Comparison of ENCODE assay signal across 1 cellular context in genomic region chr2:161158882-161159281, GRCh38.
TF ChIP-seq lines count a peak whose summit lies in the region.

No MANE protein-coding gene starts in this region.

TF ChIP-seq in HCT116, 20 proteins besides CTCF, POLR2A, EP300 and RAD21:
- TF ChIP-seq POLR2AphosphoS5 (IDR thresholded peaks at IDR 0.05; ENCODE audit: low read depth, low read length) (no peak), CBX3 (IDR thresholded peaks at IDR 0.05; ENCODE audit: low read depth) (no peak), TCF7L2 (IDR thresholded peaks at IDR 0.05; ENCODE audit: borderline replicate concordance, extremely low read depth, insufficient read depth, insufficient read length) (no peak), EZH2 (IDR thresholded peaks at IDR 0.05) (no peak), SP1 (IDR thresholded peaks at IDR 0.05; ENCODE audit: low read depth) (no peak), YY1 (IDR thresholded peaks at IDR 0.05; ENCODE audit: extremely low read depth, insufficient replicate concordance, low read depth, low read length) (no peak), EGR1 (IDR thresholded peaks at IDR 0.05; ENCODE audit: low read depth) (no peak), JUND (IDR thresholded peaks at IDR 0.05) (no peak), ZFX (IDR thresholded peaks at IDR 0.05) (no peak), FOSL1 (IDR thresholded peaks at IDR 0.05; ENCODE audit: low read depth) (no peak), ZNF274 (IDR thresholded peaks at IDR 0.05; ENCODE audit: low read depth, low read length) (no peak), CEBPB (IDR thresholded peaks at IDR 0.05; ENCODE audit: low read depth) (no peak), SRF (IDR thresholded peaks at IDR 0.05; ENCODE audit: low read depth) (no peak), ATF3 (IDR thresholded peaks at IDR 0.05) (no peak), EZH2phosphoT487 (IDR thresholded peaks at IDR 0.05; ENCODE audit: borderline replicate concordance) (no peak), SIN3A (IDR thresholded peaks at IDR 0.05; ENCODE audit: low read depth) (no peak), ELF1 (IDR thresholded peaks at IDR 0.05; ENCODE audit: borderline replicate concordance, low read depth) (no peak)
- TF ChIP-seq, protein P1, sequence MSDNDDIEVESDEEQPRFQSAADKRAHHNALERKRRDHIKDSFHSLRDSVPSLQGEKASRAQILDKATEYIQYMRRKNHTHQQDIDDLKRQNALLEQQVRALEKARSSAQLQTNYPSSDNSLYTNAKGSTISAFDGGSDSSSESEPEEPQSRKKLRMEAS (IDR thresholded peaks at IDR 0.05) = no peak
- TF ChIP-seq, protein P2, sequence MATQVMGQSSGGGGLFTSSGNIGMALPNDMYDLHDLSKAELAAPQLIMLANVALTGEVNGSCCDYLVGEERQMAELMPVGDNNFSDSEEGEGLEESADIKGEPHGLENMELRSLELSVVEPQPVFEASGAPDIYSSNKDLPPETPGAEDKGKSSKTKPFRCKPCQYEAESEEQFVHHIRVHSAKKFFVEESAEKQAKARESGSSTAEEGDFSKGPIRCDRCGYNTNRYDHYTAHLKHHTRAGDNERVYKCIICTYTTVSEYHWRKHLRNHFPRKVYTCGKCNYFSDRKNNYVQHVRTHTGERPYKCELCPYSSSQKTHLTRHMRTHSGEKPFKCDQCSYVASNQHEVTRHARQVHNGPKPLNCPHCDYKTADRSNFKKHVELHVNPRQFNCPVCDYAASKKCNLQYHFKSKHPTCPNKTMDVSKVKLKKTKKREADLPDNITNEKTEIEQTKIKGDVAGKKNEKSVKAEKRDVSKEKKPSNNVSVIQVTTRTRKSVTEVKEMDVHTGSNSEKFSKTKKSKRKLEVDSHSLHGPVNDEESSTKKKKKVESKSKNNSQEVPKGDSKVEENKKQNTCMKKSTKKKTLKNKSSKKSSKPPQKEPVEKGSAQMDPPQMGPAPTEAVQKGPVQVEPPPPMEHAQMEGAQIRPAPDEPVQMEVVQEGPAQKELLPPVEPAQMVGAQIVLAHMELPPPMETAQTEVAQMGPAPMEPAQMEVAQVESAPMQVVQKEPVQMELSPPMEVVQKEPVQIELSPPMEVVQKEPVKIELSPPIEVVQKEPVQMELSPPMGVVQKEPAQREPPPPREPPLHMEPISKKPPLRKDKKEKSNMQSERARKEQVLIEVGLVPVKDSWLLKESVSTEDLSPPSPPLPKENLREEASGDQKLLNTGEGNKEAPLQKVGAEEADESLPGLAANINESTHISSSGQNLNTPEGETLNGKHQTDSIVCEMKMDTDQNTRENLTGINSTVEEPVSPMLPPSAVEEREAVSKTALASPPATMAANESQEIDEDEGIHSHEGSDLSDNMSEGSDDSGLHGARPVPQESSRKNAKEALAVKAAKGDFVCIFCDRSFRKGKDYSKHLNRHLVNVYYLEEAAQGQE (IDR thresholded peaks at IDR 0.05; ENCODE audit: low read depth) = no peak
